1 cellular context compared by ENCODE assay signal in the genomic region with DNA sequence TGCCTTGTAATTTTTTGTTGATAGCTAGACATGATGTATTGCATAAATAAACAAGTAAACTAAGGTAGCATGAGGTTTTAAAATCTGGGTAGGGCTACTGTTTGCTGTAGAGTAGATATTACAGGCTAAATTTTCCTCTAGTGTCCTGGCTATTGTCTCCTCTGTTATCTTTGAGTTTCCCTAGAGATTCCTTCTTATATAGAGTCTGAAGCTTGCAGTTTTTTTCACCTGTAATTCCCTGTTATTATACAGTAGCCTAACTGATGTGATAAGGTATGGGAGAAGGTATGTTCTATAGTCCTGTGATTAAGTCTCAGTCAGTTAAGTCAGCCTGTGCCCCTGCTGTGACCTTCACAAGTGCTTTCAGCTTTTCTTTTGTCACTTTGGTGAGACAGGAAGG.
TF ChIP-seq lines count a peak whose summit lies in the region.

No MANE protein-coding gene starts in this region.

TF ChIP-seq in GM12878, 131 proteins besides CTCF, POLR2A, EP300 and RAD21 (continued from another document):
- TF ChIP-seq SREBF1 (IDR thresholded peaks at IDR 0.05; ENCODE audit: low read length) (no peak), IRF4 (IDR thresholded peaks at IDR 0.05; ENCODE audit: low read depth, low read length) (no peak), ZZZ3 (IDR thresholded peaks at IDR 0.05; ENCODE audit: control insufficient read depth, insufficient read length, low read depth) (no peak), ESRRA (IDR thresholded peaks at IDR 0.05; ENCODE audit: low read length) (no peak), CBX5 (IDR thresholded peaks at IDR 0.05; ENCODE audit: low read depth) (no peak), FOXM1 (IDR thresholded peaks at IDR 0.05; ENCODE audit: low read depth, low read length) (no peak)
- TF ChIP-seq, protein P1, sequence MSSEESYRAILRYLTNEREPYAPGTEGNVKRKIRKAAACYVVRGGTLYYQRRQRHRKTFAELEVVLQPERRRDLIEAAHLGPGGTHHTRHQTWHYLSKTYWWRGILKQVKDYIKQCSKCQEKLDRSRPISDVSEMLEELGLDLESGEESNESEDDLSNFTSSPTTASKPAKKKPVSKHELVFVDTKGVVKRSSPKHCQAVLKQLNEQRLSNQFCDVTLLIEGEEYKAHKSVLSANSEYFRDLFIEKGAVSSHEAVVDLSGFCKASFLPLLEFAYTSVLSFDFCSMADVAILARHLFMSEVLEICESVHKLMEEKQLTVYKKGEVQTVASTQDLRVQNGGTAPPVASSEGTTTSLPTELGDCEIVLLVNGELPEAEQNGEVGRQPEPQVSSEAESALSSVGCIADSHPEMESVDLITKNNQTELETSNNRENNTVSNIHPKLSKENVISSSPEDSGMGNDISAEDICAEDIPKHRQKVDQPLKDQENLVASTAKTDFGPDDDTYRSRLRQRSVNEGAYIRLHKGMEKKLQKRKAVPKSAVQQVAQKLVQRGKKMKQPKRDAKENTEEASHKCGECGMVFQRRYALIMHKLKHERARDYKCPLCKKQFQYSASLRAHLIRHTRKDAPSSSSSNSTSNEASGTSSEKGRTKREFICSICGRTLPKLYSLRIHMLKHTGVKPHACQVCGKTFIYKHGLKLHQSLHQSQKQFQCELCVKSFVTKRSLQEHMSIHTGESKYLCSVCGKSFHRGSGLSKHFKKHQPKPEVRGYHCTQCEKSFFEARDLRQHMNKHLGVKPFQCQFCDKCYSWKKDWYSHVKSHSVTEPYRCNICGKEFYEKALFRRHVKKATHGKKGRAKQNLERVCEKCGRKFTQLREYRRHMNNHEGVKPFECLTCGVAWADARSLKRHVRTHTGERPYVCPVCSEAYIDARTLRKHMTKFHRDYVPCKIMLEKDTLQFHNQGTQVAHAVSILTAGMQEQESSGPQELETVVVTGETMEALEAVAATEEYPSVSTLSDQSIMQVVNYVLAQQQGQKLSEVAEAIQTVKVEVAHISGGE (CRISPR knock-in tag; IDR thresholded peaks at IDR 0.05): no peak
TF ChIP-seq in GM12878: peak in this region for 0.
